10 cellular contexts compared by ENCODE assay signal in the genomic region with DNA sequence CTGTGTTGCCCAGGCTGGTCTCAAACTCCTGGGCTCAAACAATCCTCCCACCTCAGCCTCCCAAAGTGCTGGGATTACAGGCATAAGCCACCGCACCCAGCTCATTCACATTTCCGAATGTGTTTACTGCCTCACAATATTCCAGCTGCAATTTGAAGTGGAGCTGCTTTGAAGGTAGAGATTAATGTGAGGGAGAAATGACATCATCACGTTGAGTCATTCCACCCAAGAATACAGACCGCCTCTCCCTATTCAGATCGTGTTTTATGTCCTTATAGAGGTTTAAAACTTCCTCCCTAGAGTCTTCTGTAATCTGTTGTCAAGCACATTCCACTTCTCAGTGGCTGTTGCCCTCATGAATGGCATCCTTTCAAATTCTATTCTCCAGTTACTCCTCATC.
DNase-seq lines count a peak whose midpoint lies in the region; ATAC-seq lines count a peak whose summit lies in the region.
"Had no signal": no experiment of that assay in that cellular context is flagged by ENCODE, and none has a peak within 500 bp of the region (broad histone marks: within the 10 kb centered on the region; RNA-seq: fewer than 3 reads in every experiment).

No MANE protein-coding gene starts in this region.

- no peaks in the 10 kb centered on the region for H3K27me3 Mint-ChIP-seq in activated naive CD8-positive, alpha-beta T cell treated with anti-CD3 and anti-CD28 coated beads for 36 hours

- peak overlapping the region; percentile 70 for H3K4me3 Mint-ChIP-seq in activated naive CD8-positive, alpha-beta T cell treated with anti-CD3 and anti-CD28 coated beads for 36 hours

- peaks cover 40% of the 10 kb centered on the region for H3K4me1 Mint-ChIP-seq in activated naive CD8-positive, alpha-beta T cell treated with anti-CD3 and anti-CD28 coated beads for 36 hours

- DNase-seq in CD1c-positive myeloid dendritic cell (ENCODE audit: extremely low spot score) = peak; percentile 60
- peak; percentile 83 for DNase-seq in HT1080 (ENCODE audit: low read depth)
- no peak for DNase-seq in activated naive CD8-positive, alpha-beta T cell treated with anti-CD3 and anti-CD28 coated beads for 36 hours
- peak in 1 of 2 donors; percentile 45 for DNase-seq in left colon
- no peak for DNase-seq in retina
- no peak for DNase-seq in NCI-H1694 (lab: John Stamatoyannopoulos, UW)
- DNase-seq in GOT3 (lab: John Stamatoyannopoulos, UW) = no peak
- DNase-seq: glutamatergic neuron, Karpas-422 had no signal

- ATAC-seq in left colon = peak; percentile 68
- no peak for ATAC-seq in HG03025 (IDR thresholded peaks at IDR 0.05; ENCODE audit: low FRiP score, unreplicated experiment)

- peak overlapping the region; percentile 98 for H3K27ac Mint-ChIP-seq in activated naive CD8-positive, alpha-beta T cell treated with anti-CD3 and anti-CD28 coated beads for 36 hours

- peaks cover 72% of the 10 kb centered on the region for H3K36me3 Mint-ChIP-seq in activated naive CD8-positive, alpha-beta T cell treated with anti-CD3 and anti-CD28 coated beads for 36 hours

- H3K9me3 Mint-ChIP-seq in activated naive CD8-positive, alpha-beta T cell treated with anti-CD3 and anti-CD28 coated beads for 36 hours = peaks cover 33% of the 10 kb centered on the region

- intact Hi-C loops in left colon (cut with DNase I, micrococcal nuclease) = no loop called here

Comparison
In these comparisons a context has a peak if more than half of its experiments do, and no peak if none do; other contexts are left out.
1. DNase-seq: peak in CD1c-positive myeloid dendritic cell (single experiment) and HT1080 (single experiment); none in activated naive CD8-positive, alpha-beta T cell treated with anti-CD3 and anti-CD28 coated beads for 36 hours (single experiment), retina (single experiment), NCI-H1694 (single experiment) and GOT3 (single experiment).